In the genomic region with DNA sequence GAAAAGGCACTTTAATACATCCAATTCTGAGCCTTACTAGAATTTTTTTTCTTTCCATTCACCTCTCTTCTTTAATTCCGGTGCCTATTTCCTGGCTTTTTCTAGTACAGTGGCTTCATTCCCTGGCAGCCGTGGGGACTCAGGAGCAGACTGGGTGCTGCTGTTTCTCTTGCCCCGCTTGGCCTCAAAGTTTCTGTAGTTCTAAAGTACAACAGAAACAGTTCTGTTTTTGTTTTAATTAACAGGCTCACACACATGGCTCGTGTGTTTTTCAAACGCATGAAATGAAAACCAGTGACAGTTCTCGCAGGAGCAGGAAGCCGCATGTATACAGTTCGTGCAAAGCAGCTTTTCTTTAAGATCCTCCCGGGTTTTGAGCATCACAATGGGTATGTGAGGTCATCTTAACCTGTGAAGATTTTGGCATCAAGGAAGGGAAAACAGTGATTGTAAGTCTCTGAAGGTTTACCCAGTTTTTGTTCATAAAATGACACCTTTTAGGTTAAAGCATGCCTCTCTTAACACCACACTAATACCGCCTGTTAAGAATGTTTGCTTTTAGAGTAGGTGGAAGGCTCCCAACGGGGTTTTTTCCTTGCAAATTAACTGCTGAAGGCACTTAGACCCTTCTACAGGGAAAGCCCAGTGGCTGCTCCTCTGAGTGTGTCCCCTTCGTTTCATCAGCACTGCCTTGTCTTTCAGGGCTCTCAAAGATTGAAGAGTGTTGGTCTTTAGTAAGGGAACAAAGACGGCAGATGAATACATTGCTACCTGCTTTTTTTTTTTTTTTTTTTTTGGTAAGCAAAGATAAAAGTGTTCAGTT, we compare ENCODE assay signal across 11 cellular contexts. TPM values are rescaled to one million over a fixed set of nuclear protein-coding genes. Genes with fewer than 3 reads are reported as not detected.
A peak's percentile ranks its signal among the peaks of the same experiment; 100 is the strongest.
DNase-seq lines count a peak whose midpoint lies in the region; TF ChIP-seq lines count a peak whose summit lies in the region.
"Had no signal": no experiment of that assay in that cellular context is flagged by ENCODE, and none has a peak within 500 bp of the region (broad histone marks: within the 10 kb centered on the region; RNA-seq: fewer than 3 reads in every experiment).

No MANE protein-coding gene starts in this region.

- peak overlapping the region; percentile 22 for H3K27ac ChIP-seq in smooth muscle cell (ENCODE audit: low read depth)
- H3K27ac ChIP-seq: 22Rv1 had no signal

- H3K4me3 Mint-ChIP-seq in glutamatergic neuron (ENCODE audit: unreplicated experiment), result peak overlapping the region; percentile 69

- H3K79me2 ChIP-seq in smooth muscle cell (ENCODE audit: low read depth), result peaks cover 34% of the 10 kb centered on the region

- no peaks in the 10 kb centered on the region for H3K36me3 ChIP-seq in smooth muscle cell (ENCODE audit: low read depth)

- H2AFZ ChIP-seq in smooth muscle cell (ENCODE audit: low read depth), result no peak overlapping the region

- H4K20me1 ChIP-seq in smooth muscle cell (ENCODE audit: low read depth), result peaks cover 47% of the 10 kb centered on the region

- H3K36me3 Mint-ChIP-seq in glutamatergic neuron (ENCODE audit: unreplicated experiment), result no peaks in the 10 kb centered on the region

- H3K9me3 Mint-ChIP-seq in glutamatergic neuron (ENCODE audit: unreplicated experiment), result peaks cover 3% of the 10 kb centered on the region

- H3K9me3 ChIP-seq in smooth muscle cell (replicated peaks; ENCODE audit: low read depth), result no peaks in the 10 kb centered on the region

- no peaks in the 10 kb centered on the region for H3F3A ChIP-seq in smooth muscle cell (ENCODE audit: low read depth)

- peaks cover 25% of the 10 kb centered on the region for H3K4me1 Mint-ChIP-seq in glutamatergic neuron (ENCODE audit: low read depth, unreplicated experiment)

- DNase-seq in DMS 273 (lab: John Stamatoyannopoulos, UW; ENCODE audit: unreplicated experiment), result peak; percentile 70
- DNase-seq in DMS 273 treated with DMSO at 0.1 percent for 48 hours (lab: John Stamatoyannopoulos, UW), result no peak
- peak; percentile 69 for DNase-seq in NCI-H69 (lab: John Stamatoyannopoulos, UW)
- no peak for DNase-seq in glutamatergic neuron
- DNase-seq in smooth muscle cell (lab: John Stamatoyannopoulos, UW; ENCODE audit: unreplicated experiment), result no peak
- no peak for DNase-seq in HuH-7.5 (ENCODE audit: low spot score)
- DNase-seq in NOMO-1 treated with dmso at 0.1 percent for 144 hours (lab: John Stamatoyannopoulos, UW; ENCODE audit: unreplicated experiment), result no peak
- no peak for DNase-seq in NCI-H2196 (lab: John Stamatoyannopoulos, UW; ENCODE audit: unreplicated experiment)
- DNase-seq: dermis blood vessel endothelial cell, KBM-7 had no signal

- no peaks in the 10 kb centered on the region for H3K27me3 ChIP-seq in smooth muscle cell (ENCODE audit: low read depth)

- no peak for TF ChIP-seq CTCF in glutamatergic neuron (IDR thresholded peaks at IDR 0.05; ENCODE audit: partially characterized antibody, unreplicated experiment)
- no peak for TF ChIP-seq CTCF in smooth muscle cell (IDR thresholded peaks at IDR 0.05; ENCODE audit: borderline replicate concordance, insufficient read depth, poor library complexity, severe bottlenecking)

- H3K4me2 ChIP-seq in smooth muscle cell, result peak overlapping the region; percentile 92

- H3K4me3 ChIP-seq in smooth muscle cell, result peak overlapping the region; percentile 75

- no peak overlapping the region for H3K9ac ChIP-seq in smooth muscle cell (ENCODE audit: low read depth)

- WGBS in smooth muscle cell (ENCODE audit: low lambda C conversion rate), result 28% methylated on average over 13 of the region's 13 CpGs

- H3K4me1 ChIP-seq in smooth muscle cell (ENCODE audit: low read depth), result peaks cover 50% of the 10 kb centered on the region

- peak overlapping the region; percentile 70 for H3K27ac Mint-ChIP-seq in glutamatergic neuron (ENCODE audit: unreplicated experiment)

- peaks cover 6% of the 10 kb centered on the region for H3K27me3 Mint-ChIP-seq in glutamatergic neuron (ENCODE audit: unreplicated experiment)

RNA-seq across cellular contexts. Expression of gene FZD7, which starts 5.8 kb away (rescaled TPM):
- total RNA-seq in glutamatergic neuron (ENCODE audit: unreplicated experiment) (19.0 TPM), smooth muscle cell (17.0 and 21.8 TPM in 2 replicates)
- polyA plus RNA-seq in smooth muscle cell, result 10.9 and 14.8 TPM in 2 replicates

RNA-seq across cellular contexts. Expression of gene KIAA2012, which starts 33.6 kb away (rescaled TPM):
- not detected for total RNA-seq in glutamatergic neuron (ENCODE audit: unreplicated experiment)
- not detected in 2 replicates for total RNA-seq in smooth muscle cell
- polyA plus RNA-seq in smooth muscle cell, result not detected in 2 replicates
- total RNA-seq: dermis blood vessel endothelial cell had no signal

Comparison
In these comparisons a context has a peak if more than half of its experiments do, and no peak if none do; other contexts are left out.
1. DNase-seq: peak in DMS 273 (single experiment) and NCI-H69 (single experiment); none in DMS 273 treated with DMSO at 0.1 percent for 48 hours (single experiment), glutamatergic neuron (single experiment), smooth muscle cell (single experiment), HuH-7.5 (single experiment), NOMO-1 treated with dmso at 0.1 percent for 144 hours (single experiment) and NCI-H2196 (single experiment).